In genomic region chr3:179015551-179016020, GRCh38 we compare ENCODE assay signal across 8 cellular contexts. TPM values are rescaled to one million over a fixed set of nuclear protein-coding genes. Genes with fewer than 3 reads are reported as not detected.
A peak's percentile ranks its signal among the peaks of the same experiment; 100 is the strongest.
DNase-seq lines count a peak whose midpoint lies in the region; ATAC-seq and TF ChIP-seq lines count a peak whose summit lies in the region.

No MANE protein-coding gene starts in this region.

- H4K20me1 ChIP-seq in Karpas-422 (ENCODE audit: insufficient read depth, low read depth, low read length) (no peaks in the 10 kb centered on the region), PC-3 (ENCODE audit: low read length) (no peaks in the 10 kb centered on the region)

- H3K4me3 Mint-ChIP-seq in activated naive CD4-positive, alpha-beta T cell treated with anti-CD3 and anti-CD28 coated beads for 36 hours: no peak overlapping the region
- H3K4me3 Mint-ChIP-seq in glutamatergic neuron (ENCODE audit: unreplicated experiment): no peak overlapping the region

- H3K79me2 ChIP-seq in Karpas-422 (ENCODE audit: low read length) (no peaks in the 10 kb centered on the region), PC-3 (ENCODE audit: low read length) (no peaks in the 10 kb centered on the region)

- no peaks in the 10 kb centered on the region for H3K9me3 Mint-ChIP-seq in activated naive CD4-positive, alpha-beta T cell treated with anti-CD3 and anti-CD28 coated beads for 36 hours
- H3K9me3 Mint-ChIP-seq in glutamatergic neuron (ENCODE audit: unreplicated experiment): peaks cover 1% of the 10 kb centered on the region

- H3K9me2 ChIP-seq in Karpas-422 (replicated peaks; ENCODE audit: insufficient read depth, low read length) (no peaks in the 10 kb centered on the region), PC-3 (replicated peaks; ENCODE audit: low read length) (no peaks in the 10 kb centered on the region)

- POLR2A ChIA-PET in PC-3 (lab: Charles Lee; ENCODE audit: unreplicated experiment): no interaction called here

- H3K27ac Mint-ChIP-seq in activated naive CD4-positive, alpha-beta T cell treated with anti-CD3 and anti-CD28 coated beads for 36 hours: no peak overlapping the region
- H3K27ac Mint-ChIP-seq in glutamatergic neuron (ENCODE audit: unreplicated experiment): no peak overlapping the region

- no peak overlapping the region for H2AFZ ChIP-seq in Karpas-422 (ENCODE audit: low read length)
- H2AFZ ChIP-seq in PC-3 (ENCODE audit: low read length): no peak overlapping the region

- intact Hi-C loops in PC-3 (cut with micrococcal nuclease): loop anchor here (1.0 to 5.0 kb wide), 8 partner anchors 49 to 547 kb away; partner anchors contain the start of genes ACTL6A and ZMAT3
- intact Hi-C loops in activated naive CD4-positive, alpha-beta T cell treated with anti-CD3 and anti-CD28 coated beads for 36 hours (cut with micrococcal nuclease): loop anchor here (1.0 to 5.0 kb wide), 10 partner anchors 15 to 543 kb away; partner anchors contain the start of genes GNB4 and ZMAT3

- no peaks in the 10 kb centered on the region for H3K27me3 Mint-ChIP-seq in activated naive CD4-positive, alpha-beta T cell treated with anti-CD3 and anti-CD28 coated beads for 36 hours (ENCODE audit: low read depth)
- H3K27me3 Mint-ChIP-seq in glutamatergic neuron (ENCODE audit: unreplicated experiment): peaks cover 2% of the 10 kb centered on the region

- H3K4me2 ChIP-seq in Karpas-422 (ENCODE audit: low read depth, low read length, poor library complexity, severe bottlenecking): no peak overlapping the region
- no peak overlapping the region for H3K4me2 ChIP-seq in PC-3 (ENCODE audit: low read length)

- no peaks in the 10 kb centered on the region for H3K36me3 Mint-ChIP-seq in activated naive CD4-positive, alpha-beta T cell treated with anti-CD3 and anti-CD28 coated beads for 36 hours (ENCODE audit: low read depth)
- H3K36me3 Mint-ChIP-seq in glutamatergic neuron (ENCODE audit: unreplicated experiment): no peaks in the 10 kb centered on the region

- H3K9ac ChIP-seq in Karpas-422 (ENCODE audit: low read length) (no peak overlapping the region), PC-3 (ENCODE audit: low read length) (no peak overlapping the region)

- H3K9me3 ChIP-seq in Karpas-422 (ENCODE audit: low read length) (no peaks in the 10 kb centered on the region), PC-3 (ENCODE audit: low read length) (no peaks in the 10 kb centered on the region)

- H3K4me1 Mint-ChIP-seq in activated naive CD4-positive, alpha-beta T cell treated with anti-CD3 and anti-CD28 coated beads for 36 hours (ENCODE audit: low read depth): peaks cover 35% of the 10 kb centered on the region
- peaks cover 1% of the 10 kb centered on the region for H3K4me1 Mint-ChIP-seq in glutamatergic neuron (ENCODE audit: low read depth, unreplicated experiment)

- H3K27ac ChIP-seq in Karpas-422 (ENCODE audit: low read length): no peak overlapping the region
- no peak overlapping the region for H3K27ac ChIP-seq in PC-3 (ENCODE audit: low read length)

- peak; percentile 95 for TF ChIP-seq CTCF in PC-3 (conservative IDR thresholded peaks at IDR 0.05; ENCODE audit: low read depth, low read length)
- TF ChIP-seq CTCF in glutamatergic neuron (IDR thresholded peaks at IDR 0.05; ENCODE audit: partially characterized antibody, unreplicated experiment): peak; percentile 95

- BruUV-seq in PC-3 (replicated peaks; lab: Mats Ljungman, UMichigan): no TSS peak

- H3K4me3 ChIP-seq in H7 (ENCODE audit: insufficient read depth, low read depth, low read length): no peak overlapping the region
- no peak overlapping the region for H3K4me3 ChIP-seq in Karpas-422 (ENCODE audit: low read length)
- no peak overlapping the region for H3K4me3 ChIP-seq in PC-3 (ENCODE audit: low read length)

- peak; percentile 35 to 41 for DNase-seq in activated CD8-positive, alpha-beta memory T cell treated with anti-CD3 and anti-CD28 coated beads for 4 hours (ENCODE audit: low read depth in 2 of 2)
- DNase-seq in activated CD8-positive, alpha-beta memory T cell treated with anti-CD3 and anti-CD28 coated beads for 24 hours: no peak
- DNase-seq in H7 (peak; percentile 52), Karpas-422 (peak; percentile 93), PC-3 (peak; percentile 96), glutamatergic neuron (no peak), renal cortical epithelial cell (ENCODE audit: low read depth) (peak; percentile 83)
- DNase-seq in activated naive CD4-positive, alpha-beta T cell treated with anti-CD3 and anti-CD28 coated beads for 36 hours: peak; percentile 81

- no peaks in the 10 kb centered on the region for H3F3A ChIP-seq in PC-3 (ENCODE audit: low read length, unreplicated experiment)

- H3K36me3 ChIP-seq in H7 (replicated peaks; ENCODE audit: control insufficient read depth, insufficient read depth, low read length): no peaks in the 10 kb centered on the region
- H3K36me3 ChIP-seq in Karpas-422 (ENCODE audit: insufficient read depth, low read length): no peaks in the 10 kb centered on the region
- no peaks in the 10 kb centered on the region for H3K36me3 ChIP-seq in PC-3 (ENCODE audit: low read depth, low read length)

- peaks cover 8% of the 10 kb centered on the region for H3K4me1 ChIP-seq in Karpas-422 (ENCODE audit: low read length)
- H3K4me1 ChIP-seq in PC-3 (ENCODE audit: insufficient read depth, low read length): peaks cover 4% of the 10 kb centered on the region; the same call in 1 of the 2 replicates

- ATAC-seq in PC-3: peak; percentile 86

- H3K27me3 ChIP-seq in H7 (ENCODE audit: control insufficient read depth, insufficient read depth, low read length) (no peaks in the 10 kb centered on the region), Karpas-422 (ENCODE audit: low read length) (no peaks in the 10 kb centered on the region), PC-3 (ENCODE audit: low read length) (no peaks in the 10 kb centered on the region)

- CTCF ChIA-PET in PC-3 (lab: Charles Lee): interaction anchor here (0.5 to 0.9 kb wide), 3 partner anchors 48 to 299 kb away, joined by 3 to 14 read pairs (median 6); no protein-coding TSS in a partner anchor
- CTCF ChIA-PET in activated naive CD4-positive, alpha-beta T cell treated with anti-CD3 and anti-CD28 coated beads for 36 hours (lab: Charles Lee): interaction anchor here (0.5 to 3.0 kb wide), 25 partner anchors 8 to 531 kb away, joined by 3 to 17 read pairs (median 4); no protein-coding TSS in a partner anchor

RNA-seq across cellular contexts. Expression of gene ZMAT3, which starts 56.0 kb away (rescaled TPM):
- total RNA-seq in H7 (2014; rRNA removed; shearing (Covaris generic)): 0.48 and 0.78 TPM in 2 replicates
- 4.1 and 11.9 TPM in 2 replicates for total RNA-seq in Karpas-422 (2014; rRNA removed; shearing (Covaris generic); ENCODE audit: low replicate concordance)
- total RNA-seq in PC-3 (2014; rRNA removed) (2.0 and 2.9 TPM in 2 replicates), glutamatergic neuron (ENCODE audit: unreplicated experiment) (14.0 TPM), renal cortical epithelial cell (30.9 and 96.9 TPM in 2 replicates)
- total RNA-seq in activated naive CD4-positive, alpha-beta T cell treated with anti-CD3 and anti-CD28 coated beads for 36 hours: 10 to 100 TPM; 26.9 to 28.3 TPM

Comparison
In these comparisons a context has a peak if more than half of its experiments do, and no peak if none do; other contexts are left out.
1. DNase-seq: peak in activated CD8-positive, alpha-beta memory T cell treated with anti-CD3 and anti-CD28 coated beads for 4 hours (2 of 2), H7 (single experiment), Karpas-422 (single experiment), PC-3 (single experiment), activated naive CD4-positive, alpha-beta T cell treated with anti-CD3 and anti-CD28 coated beads for 36 hours (single experiment) and renal cortical epithelial cell (single experiment); none in activated CD8-positive, alpha-beta memory T cell treated with anti-CD3 and anti-CD28 coated beads for 24 hours (single experiment) and glutamatergic neuron (single experiment).